ENCODE assay signal across 1 cellular context in the genomic region with DNA sequence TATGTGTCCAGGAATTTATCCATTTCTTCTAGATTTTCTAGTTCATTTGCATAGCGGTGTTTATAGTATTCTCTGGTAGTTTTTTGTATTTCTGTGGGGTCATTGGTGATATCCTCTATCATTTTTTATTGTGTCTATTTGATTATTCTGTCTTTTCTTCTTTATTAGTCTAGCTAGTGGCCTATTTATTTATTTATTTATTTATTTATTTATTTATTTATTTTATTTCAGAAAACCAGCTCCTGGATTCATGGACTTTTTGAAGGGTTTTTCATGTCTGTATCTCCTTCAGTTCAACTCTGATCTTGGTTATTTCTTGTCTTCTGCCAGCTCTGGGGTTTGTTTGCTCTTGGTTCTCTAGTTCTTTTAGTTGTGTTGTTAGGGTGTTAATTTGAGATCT.
A peak's percentile ranks its signal among the peaks of the same experiment; 100 is the strongest.
TF ChIP-seq lines count a peak whose summit lies in the region.

No MANE protein-coding gene starts in this region.

TF ChIP-seq in HEK293, 187 proteins besides CTCF, POLR2A, EP300 and RAD21 (continued from another document):
- peak; percentile 32; the same call in 1 of the 2 replicates for TF ChIP-seq ZNF266 (tag by site-specific recombination; IDR thresholded peaks at IDR 0.05; ENCODE audit: low read depth)
- peak; percentile 72 for TF ChIP-seq ZNF555 (tag by site-specific recombination; conservative IDR thresholded peaks at IDR 0.05)
- 0 out of 2 replicates have a peak, but pooled peaks have one; percentile 20 for TF ChIP-seq ZNF433 (tag by site-specific recombination; IDR thresholded peaks at IDR 0.05; ENCODE audit: low read depth)
- TF ChIP-seq REST (tag by site-specific recombination; IDR thresholded peaks at IDR 0.05), result peak; percentile 26; the same call in 1 of the 2 replicates
- TF ChIP-seq ZNF394 (tag by site-specific recombination; IDR thresholded peaks at IDR 0.05; ENCODE audit: borderline replicate concordance), result peak; percentile 74; the same call in 1 of the 2 replicates
- peak; percentile 25; the same call in 1 of the 2 replicates for TF ChIP-seq ZBTB8A (tag by site-specific recombination; IDR thresholded peaks at IDR 0.05)
- TF ChIP-seq ZNF140 (tag by site-specific recombination; IDR thresholded peaks at IDR 0.05), result peak; percentile 55; the same call in 1 of the 2 replicates
